In the genomic region with DNA sequence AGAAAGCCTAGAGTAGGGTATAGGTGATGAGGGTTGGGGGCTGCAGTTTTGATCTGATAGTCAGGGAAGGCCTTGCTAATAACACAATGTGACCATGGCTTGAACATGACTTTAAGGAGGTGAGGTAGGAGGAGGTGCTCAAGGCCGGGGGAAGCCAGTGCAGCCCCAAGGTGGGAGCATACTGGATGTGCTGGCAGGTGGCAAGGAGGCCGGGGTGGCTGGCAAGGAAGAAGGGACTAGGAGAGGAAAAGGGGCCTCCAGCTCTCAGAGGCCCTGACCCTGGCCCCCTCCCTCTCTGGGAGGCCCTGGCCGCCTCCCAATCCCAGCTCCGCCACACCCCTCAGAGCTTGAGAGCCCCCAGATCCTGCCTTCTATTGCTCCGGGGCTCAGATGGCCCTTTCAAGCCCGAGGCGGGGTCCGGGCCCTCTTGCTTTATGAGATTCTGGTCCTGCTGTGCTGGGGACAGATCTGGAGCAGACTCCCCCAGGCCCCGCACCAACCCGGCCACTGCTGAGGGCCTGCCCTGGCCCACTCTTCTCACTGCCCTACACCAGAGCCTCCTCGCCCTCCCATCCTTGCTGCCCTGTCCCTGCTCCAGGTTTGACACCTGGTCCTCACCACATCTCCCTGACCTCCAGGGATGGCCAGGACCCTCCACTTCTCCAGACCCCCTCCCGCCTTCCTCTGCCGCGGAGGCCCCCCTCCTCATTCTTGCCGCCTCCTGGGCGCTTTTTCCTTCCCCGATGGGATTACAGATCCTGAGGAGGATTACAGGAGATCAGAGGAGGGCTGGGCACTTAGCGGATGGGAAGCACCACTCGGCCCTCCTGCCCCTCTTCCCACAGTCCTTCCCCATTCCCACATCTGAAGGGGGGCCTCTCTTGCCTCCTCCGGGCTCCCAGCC, we compare ENCODE assay signal across 9 cellular contexts. TPM values are rescaled to one million over a fixed set of nuclear protein-coding genes. Genes with fewer than 3 reads are reported as not detected.
A peak's percentile ranks its signal among the peaks of the same experiment; 100 is the strongest.
DNase-seq lines count a peak whose midpoint lies in the region; ATAC-seq, FAIRE-seq and TF ChIP-seq lines count a peak whose summit lies in the region.
"Had no signal": no experiment of that assay in that cellular context is flagged by ENCODE, and none has a peak within 500 bp of the region (broad histone marks: within the 10 kb centered on the region; RNA-seq: fewer than 3 reads in every experiment).

No MANE protein-coding gene starts in this region.

- SMC1A ChIA-PET in GM12878 (lab: Charles Lee; ENCODE audit: uncharacterized antibody, unreplicated experiment): interaction anchor here (0.5 to 4.3 kb wide), 2 partner anchors 17 to 66 kb away, joined by 3 to 23 read pairs; a partner anchor contains a TSS

- H3K36me3 ChIP-seq in GM12878 (ENCODE audit: control insufficient read depth in 2 of 2, insufficient read depth in 2 of 2, low read length in 1 of 2): peaks cover 0 to 3% of the 10 kb centered on the region in 2 experiments; a peak in 2 of 4 replicates
- H3K36me3 ChIP-seq in mesodermal cell (ENCODE audit: control insufficient read depth, insufficient read depth, low read length): peaks cover 35% of the 10 kb centered on the region
- peaks cover 0 to 7% of the 10 kb centered on the region in 2 donors for H3K36me3 ChIP-seq in vagina

- no peak for DNase-seq in stimulated activated naive CD8-positive, alpha-beta T cell treated with anti-CD3 and anti-CD28 coated beads, Interleukin-15, Interleukin-2, amounts not matched to agents 100 U/mL and 50 U/mL, for 24 hours
- DNase-seq in GM12878 (ENCODE audit: low read depth, low spot score) (no peak), vagina (ENCODE audit: extremely low spot score in 2 of 2) (no peak), NCI-H2196 (lab: John Stamatoyannopoulos, UW; ENCODE audit: unreplicated experiment) (no peak)

- peaks cover 44% of the 10 kb centered on the region for H3K4me1 Mint-ChIP-seq in stimulated activated naive CD8-positive, alpha-beta T cell treated with anti-CD3 and anti-CD28 coated beads, Interleukin-15, Interleukin-2, amounts not matched to agents 100 ng/mL and 50 ng/mL, for 24 hours (ENCODE audit: low read depth)

- H3K27me3 ChIP-seq in GM12878 (replicated peaks in 1 of 2; ENCODE audit: control insufficient read depth in 2 of 2, insufficient read depth in 2 of 2, low read length in 1 of 2) (no peaks in the 10 kb centered on the region), vagina (no peaks in the 10 kb centered on the region)

- no peak for FAIRE-seq in GM12878 (lab: Jason Lieb, UNC)

- H3K4me3 ChIP-seq in GM12878 (peak overlapping the region; percentile 94; the same call in 1 of the 2 replicates), mesodermal cell (ENCODE audit: extremely low read depth, insufficient read depth, low read length, poor library complexity, severe bottlenecking) (peak overlapping the region; percentile 81), vagina (peak overlapping the region; percentile 57 to 72)

- POLR2A ChIA-PET in GM12878 (lab: Charles Lee): interaction anchor here (0.5 to 1.3 kb wide), 4 partner anchors 17 to 151 kb away, joined by 3 to 4 read pairs (median 3); a partner anchor contains a TSS

- peak overlapping the region; percentile 51 for H3K9ac ChIP-seq in GM12878 (ENCODE audit: control insufficient read depth, insufficient read depth, low read length)

- peak overlapping the region; percentile 71 for H3K4me2 ChIP-seq in GM12878 (ENCODE audit: control insufficient read depth, insufficient read depth)

- H3K27ac Mint-ChIP-seq in stimulated activated naive CD8-positive, alpha-beta T cell treated with anti-CD3 and anti-CD28 coated beads, Interleukin-15, Interleukin-2, amounts not matched to agents 100 ng/mL and 50 ng/mL, for 24 hours: peak overlapping the region; percentile 29

- TF ChIP-seq CTCF in GM12878 (IDR thresholded peaks at IDR 0.05 in 2 of 3, conservative IDR thresholded peaks at IDR 0.05 in 1 of 3; ENCODE audit: control insufficient read depth in 2 of 3, extremely low read depth in 1 of 3, insufficient read depth in 1 of 3, low read depth in 3 of 3, low read length in 3 of 3) (no peak), vagina (IDR thresholded peaks at IDR 0.05) (no peak)

- RAD21 ChIA-PET in GM12878 (lab: Charles Lee; ENCODE audit: unreplicated experiment): interaction anchor here (1.1 to 1.5 kb wide), 3 partner anchors 16 to 103 kb away, joined by 3 read pairs; no protein-coding TSS in a partner anchor

- no peaks in the 10 kb centered on the region for H3K9me3 Mint-ChIP-seq in stimulated activated naive CD8-positive, alpha-beta T cell treated with anti-CD3 and anti-CD28 coated beads, Interleukin-15, Interleukin-2, amounts not matched to agents 100 ng/mL and 50 ng/mL, for 24 hours

- TF ChIP-seq RAD21 in GM12878 (IDR thresholded peaks at IDR 0.05; ENCODE audit: insufficient read depth, low read depth, low read length): no peak

- H3K27ac ChIP-seq in GM12878 (ENCODE audit: control insufficient read depth, insufficient read depth): no peak overlapping the region
- no peak overlapping the region for H3K27ac ChIP-seq in mesodermal cell (ENCODE audit: low read depth, low read length, severe bottlenecking)
- no peak overlapping the region for H3K27ac ChIP-seq in vagina

- CTCF ChIA-PET in GM12878 (lab: Yijun Ruan, JAX): interaction anchor here (0.6 to 0.7 kb wide), 2 partner anchors 382 to 884 kb away, joined by 3 to 5 read pairs; no protein-coding TSS in a partner anchor

- H4K20me1 ChIP-seq in GM12878 (ENCODE audit: control insufficient read depth, insufficient read depth): no peaks in the 10 kb centered on the region

- H3K79me2 ChIP-seq in GM12878 (ENCODE audit: control insufficient read depth, insufficient read depth, low read length): peaks cover 32% of the 10 kb centered on the region

- H3K4me1 ChIP-seq in GM12878 (ENCODE audit: control insufficient read depth, insufficient read depth, low read length) (peaks cover 23% of the 10 kb centered on the region), mesodermal cell (ENCODE audit: control insufficient read depth, insufficient read depth, low read length, poor library complexity, severe bottlenecking) (peaks cover 24% of the 10 kb centered on the region), vagina (peaks cover 34% of the 10 kb centered on the region)

- intact Hi-C loops in GM12878 (cut with micrococcal nuclease; ENCODE audit: unreplicated experiment) (no loop called here), vagina (cut with DNase I) (loop anchor here (10.0 kb wide), 1 partner anchor 149 kb away; a partner anchor contains a TSS)

- no TSS peak for BruUV-seq in GM12878 (replicated peaks; lab: Mats Ljungman, UMichigan)

- peaks cover 33% of the 10 kb centered on the region for H3K36me3 Mint-ChIP-seq in stimulated activated naive CD8-positive, alpha-beta T cell treated with anti-CD3 and anti-CD28 coated beads, Interleukin-15, Interleukin-2, amounts not matched to agents 100 ng/mL and 50 ng/mL, for 24 hours (ENCODE audit: low read depth)

- H3K4me3 Mint-ChIP-seq in stimulated activated naive CD8-positive, alpha-beta T cell treated with anti-CD3 and anti-CD28 coated beads, Interleukin-15, Interleukin-2, amounts not matched to agents 100 ng/mL and 50 ng/mL, for 24 hours: peak overlapping the region; percentile 67

- WGBS in GM12878 (ENCODE audit: insufficient coverage, insufficient replicate concordance, low lambda C conversion rate, missing lambda C conversion rate): 80% methylated on average over 19 of the region's 20 CpGs
- WGBS in mesodermal cell (ENCODE audit: insufficient coverage in 2 of 2), 2 experiments: 75 to 79% methylated on average over 14 of the region's 20 CpGs

- H3K27me3 Mint-ChIP-seq in stimulated activated naive CD8-positive, alpha-beta T cell treated with anti-CD3 and anti-CD28 coated beads, Interleukin-15, Interleukin-2, amounts not matched to agents 100 ng/mL and 50 ng/mL, for 24 hours: no peaks in the 10 kb centered on the region

- H2AFZ ChIP-seq in GM12878 (ENCODE audit: control insufficient read depth, low read depth, low read length): no peak overlapping the region

- TF ChIP-seq POLR2A in GM12878 (IDR thresholded peaks at IDR 0.05; ENCODE audit: low read depth, low read length): no peak
- TF ChIP-seq POLR2A in vagina (IDR thresholded peaks at IDR 0.05): no peak

- no peak for ATAC-seq in stimulated activated naive CD8-positive, alpha-beta T cell treated with anti-CD3 and anti-CD28 coated beads, Interleukin-15, Interleukin-2, amounts not matched to agents 100 U/mL and 50 U/mL, for 24 hours
- ATAC-seq in GM12878 (no peak), GM19395 (IDR thresholded peaks at IDR 0.05; ENCODE audit: unreplicated experiment) (no peak), HG03571 (IDR thresholded peaks at IDR 0.05; ENCODE audit: unreplicated experiment) (no peak)

- H3K9me3 ChIP-seq in GM12878 (replicated peaks; ENCODE audit: control insufficient read depth, insufficient read depth, low read length) (no peaks in the 10 kb centered on the region), mesodermal cell (ENCODE audit: control insufficient read depth, low read length) (no peaks in the 10 kb centered on the region), vagina (no peaks in the 10 kb centered on the region)

- in situ Hi-C loops in GM12878 (cut with MboI): no loop called here

- no peak for TF ChIP-seq EP300 in GM12878 (IDR thresholded peaks at IDR 0.05; ENCODE audit: borderline replicate concordance in 1 of 2, control insufficient read depth in 1 of 2, low read depth in 2 of 2, low read length in 2 of 2)

RNA-seq across cellular contexts. Expression of a gene that starts 1.8 kb away (rescaled TPM):
- 57.2 and 68.9 TPM in 2 replicates for total RNA-seq in GM12878 (2013; cell fraction: nucleolus; rRNA removed)
- 28.3 and 47.4 TPM in 2 replicates for total RNA-seq in GM12878 (2014; rRNA removed)
- 10.5 and 13.7 TPM in 2 replicates for total RNA-seq in GM12878 (2014; rRNA removed; fragmentation: Illumina TruSeq; extraction: Trizol)
- total RNA-seq in GM12878 (2021): 56.8 and 60.9 TPM in 2 replicates
- polyA plus RNA-seq in GM12878 (2011; ENCODE audit: low read depth): 17.4 TPM
- polyA plus RNA-seq in GM12878 (2011; rRNA removed): 13.7 and 16.9 TPM in 2 replicates
- polyA plus RNA-seq in GM12878 (2011; cell fraction: cytosol; rRNA removed): 18.3 and 31.5 TPM in 2 replicates
- 105 and 147 TPM in 2 replicates for polyA plus RNA-seq in GM12878 (2011; cell fraction: nucleus; rRNA removed)
- 26.5 and 30.4 TPM in 2 replicates for polyA plus RNA-seq in GM12878 (2012)
- 5.8 and 16.1 TPM in 2 replicates for polyA plus RNA-seq in GM12878 (2014; fragmentation: Illumina TruSeq; extraction: Trizol)
- polyA plus RNA-seq in GM12878 (2014; fragmentation: Nextera tagmentation; extraction: Ambion mirVana): under 1 TPM; 0.11 to 0.49 TPM
- 43.7 and 46.0 TPM in 2 replicates for polyA plus RNA-seq in GM12878 (2014; rRNA removed)
- polyA plus RNA-seq in GM12878 (2016; fragmentation: Nextera tagmentation; extraction: Ambion mirVana): 10 to 100 TPM; 15.6 to 19.5 TPM
- 11.9 and 25.0 TPM in 2 replicates for polyA minus RNA-seq in GM12878 (2011; rRNA and poly(A)+ RNA removed)
- polyA minus RNA-seq in GM12878 (2011; cell fraction: cytosol; rRNA and poly(A)+ RNA removed): 11.5 and 19.1 TPM in 2 replicates
- polyA minus RNA-seq in GM12878 (2011; cell fraction: nucleus; rRNA and poly(A)+ RNA removed): 14.1 and 28.2 TPM in 2 replicates
- polyA plus RNA-seq in mesodermal cell (2013, experiment 1 of 2): 43.8 TPM
- 35.4 TPM for polyA plus RNA-seq in mesodermal cell (2013, experiment 2 of 2)
- 21.9 TPM for total RNA-seq in vagina

RNA-seq across cellular contexts. Expression of a gene that starts 4.6 kb away (rescaled TPM):
- 7.6 and 8.2 TPM in 2 replicates for total RNA-seq in GM12878 (2013; cell fraction: nucleolus; rRNA removed)
- total RNA-seq in GM12878 (2014; rRNA removed) (36.2 and 45.5 TPM in 2 replicates), GM12878 (2014; rRNA removed; fragmentation: Illumina TruSeq; extraction: Trizol) (17.2 and 19.2 TPM in 2 replicates), GM12878 (2021) (58.8 and 60.7 TPM in 2 replicates), vagina (46.4 TPM)
- polyA plus RNA-seq in GM12878 (2011; ENCODE audit: low read depth): 22.0 TPM
- polyA plus RNA-seq in GM12878 (2011; rRNA removed) (6.7 and 15.9 TPM in 2 replicates), GM12878 (2014; fragmentation: Illumina TruSeq; extraction: Trizol) (5.8 and 36.3 TPM in 2 replicates), GM12878 (2014; fragmentation: Nextera tagmentation; extraction: Ambion mirVana) (10 to 100 TPM in 1 of 2 experiments, 1 to 10 TPM in 1; 8.0 to 18.0 TPM), GM12878 (2014; rRNA removed) (51.4 and 55.4 TPM in 2 replicates), GM12878 (2016; fragmentation: Nextera tagmentation; extraction: Ambion mirVana) (100 to 1,000 TPM; 150 to 177 TPM)
- polyA plus RNA-seq in GM12878 (2011; cell fraction: cytosol; rRNA removed): 61.6 and 74.5 TPM in 2 replicates
- polyA plus RNA-seq in GM12878 (2011; cell fraction: nucleus; rRNA removed): 39.1 and 49.9 TPM in 2 replicates
- 48.2 and 49.0 TPM in 2 replicates for polyA plus RNA-seq in GM12878 (2012)
- 11.6 and 24.7 TPM in 2 replicates for polyA minus RNA-seq in GM12878 (2011; rRNA and poly(A)+ RNA removed)
- polyA minus RNA-seq in GM12878 (2011; cell fraction: cytosol; rRNA and poly(A)+ RNA removed): 19.1 and 23.9 TPM in 2 replicates
- 20.6 and 28.2 TPM in 2 replicates for polyA minus RNA-seq in GM12878 (2011; cell fraction: nucleus; rRNA and poly(A)+ RNA removed)
- 55.8 TPM for polyA plus RNA-seq in mesodermal cell (2013, experiment 1 of 2)
- 56.3 TPM for polyA plus RNA-seq in mesodermal cell (2013, experiment 2 of 2)

RNA-seq across cellular contexts. Expression of a gene that starts 19.9 kb away (rescaled TPM):
- total RNA-seq in GM12878 (2013; cell fraction: nucleolus; rRNA removed): not detected in 2 replicates
- total RNA-seq in GM12878 (2014; rRNA removed) (not detected in 2 replicates), GM12878 (2014; rRNA removed; fragmentation: Illumina TruSeq; extraction: Trizol) (not detected in 2 replicates), GM12878 (2021) (not detected in 2 replicates), vagina (not detected)
- not detected for polyA plus RNA-seq in GM12878 (2011; ENCODE audit: low read depth)
- polyA plus RNA-seq in GM12878 (2011; rRNA removed) (not detected in 2 replicates), GM12878 (2014; fragmentation: Illumina TruSeq; extraction: Trizol) (not detected in 2 replicates), GM12878 (2014; fragmentation: Nextera tagmentation; extraction: Ambion mirVana) (not detected), GM12878 (2014; rRNA removed) (not detected in 2 replicates), GM12878 (2016; fragmentation: Nextera tagmentation; extraction: Ambion mirVana) (not detected)
- polyA plus RNA-seq in GM12878 (2011; cell fraction: cytosol; rRNA removed): not detected in 2 replicates
- polyA plus RNA-seq in GM12878 (2011; cell fraction: nucleus; rRNA removed): not detected in 2 replicates
- polyA plus RNA-seq in GM12878 (2012): not detected in 2 replicates
- not detected in 2 replicates for polyA minus RNA-seq in GM12878 (2011; rRNA and poly(A)+ RNA removed)
- polyA minus RNA-seq in GM12878 (2011; cell fraction: cytosol; rRNA and poly(A)+ RNA removed): not detected in 2 replicates
- polyA minus RNA-seq in GM12878 (2011; cell fraction: nucleus; rRNA and poly(A)+ RNA removed): not detected in 2 replicates
- polyA plus RNA-seq in mesodermal cell (2013, experiment 1 of 2): not detected
- polyA plus RNA-seq in mesodermal cell (2013, experiment 2 of 2): not detected
- total RNA-seq: HT1080 had no signal

RNA-seq across cellular contexts. Expression of a gene that starts 20.5 kb away (rescaled TPM):
- 36.0 and 38.7 TPM in 2 replicates for total RNA-seq in GM12878 (2013; cell fraction: nucleolus; rRNA removed)
- 135 and 139 TPM in 2 replicates for total RNA-seq in GM12878 (2014; rRNA removed)
- 67.2 and 67.6 TPM in 2 replicates for total RNA-seq in GM12878 (2014; rRNA removed; fragmentation: Illumina TruSeq; extraction: Trizol)
- total RNA-seq in GM12878 (2021): 128 and 129 TPM in 2 replicates
- polyA plus RNA-seq in GM12878 (2011; ENCODE audit: low read depth): 103 TPM
- 77.2 and 144 TPM in 2 replicates for polyA plus RNA-seq in GM12878 (2011; rRNA removed)
- polyA plus RNA-seq in GM12878 (2011; cell fraction: cytosol; rRNA removed): 217 and 298 TPM in 2 replicates
- 166 and 189 TPM in 2 replicates for polyA plus RNA-seq in GM12878 (2011; cell fraction: nucleus; rRNA removed)
- 118 and 132 TPM in 2 replicates for polyA plus RNA-seq in GM12878 (2012)
- 20.7 and 47.5 TPM in 2 replicates for polyA plus RNA-seq in GM12878 (2014; fragmentation: Illumina TruSeq; extraction: Trizol)
- 10 to 100 TPM; 12.6 to 29.7 TPM for polyA plus RNA-seq in GM12878 (2014; fragmentation: Nextera tagmentation; extraction: Ambion mirVana)
- polyA plus RNA-seq in GM12878 (2014; rRNA removed): 164 and 168 TPM in 2 replicates
- polyA plus RNA-seq in GM12878 (2016; fragmentation: Nextera tagmentation; extraction: Ambion mirVana): 100 to 1,000 TPM; 103 to 105 TPM
- 109 and 173 TPM in 2 replicates for polyA minus RNA-seq in GM12878 (2011; rRNA and poly(A)+ RNA removed)
- polyA minus RNA-seq in GM12878 (2011; cell fraction: cytosol; rRNA and poly(A)+ RNA removed): 53.0 and 57.6 TPM in 2 replicates
- 30.3 and 38.4 TPM in 2 replicates for polyA minus RNA-seq in GM12878 (2011; cell fraction: nucleus; rRNA and poly(A)+ RNA removed)
- polyA plus RNA-seq in mesodermal cell (2013, experiment 1 of 2): 56.1 TPM
- 42.5 TPM for polyA plus RNA-seq in mesodermal cell (2013, experiment 2 of 2)
- total RNA-seq in vagina: 82.7 TPM

RNA-seq across cellular contexts. Expression of a gene that starts 34.3 kb away (rescaled TPM):
- 35.2 and 57.3 TPM in 2 replicates for total RNA-seq in GM12878 (2013; cell fraction: nucleolus; rRNA removed)
- total RNA-seq in GM12878 (2014; rRNA removed) (20.0 and 30.5 TPM in 2 replicates), GM12878 (2014; rRNA removed; fragmentation: Illumina TruSeq; extraction: Trizol) (10.6 and 12.0 TPM in 2 replicates), GM12878 (2021) (42.5 and 45.0 TPM in 2 replicates), vagina (88.6 TPM)
- polyA plus RNA-seq in GM12878 (2011; ENCODE audit: low read depth): 7.9 TPM
- polyA plus RNA-seq in GM12878 (2011; rRNA removed) (10.8 and 25.0 TPM in 2 replicates), GM12878 (2014; fragmentation: Illumina TruSeq; extraction: Trizol) (2.0 and 11.2 TPM in 2 replicates), GM12878 (2014; fragmentation: Nextera tagmentation; extraction: Ambion mirVana) (1 to 10 TPM; 1.6 to 7.0 TPM), GM12878 (2014; rRNA removed) (90.7 and 93.8 TPM in 2 replicates), GM12878 (2016; fragmentation: Nextera tagmentation; extraction: Ambion mirVana) (10 to 100 TPM; 58.9 to 64.3 TPM)
- 93.1 and 93.6 TPM in 2 replicates for polyA plus RNA-seq in GM12878 (2011; cell fraction: cytosol; rRNA removed)
- polyA plus RNA-seq in GM12878 (2011; cell fraction: nucleus; rRNA removed): 59.5 and 70.8 TPM in 2 replicates
- 43.8 and 59.2 TPM in 2 replicates for polyA plus RNA-seq in GM12878 (2012)
- 3.1 and 14.1 TPM in 2 replicates for polyA minus RNA-seq in GM12878 (2011; rRNA and poly(A)+ RNA removed)
- polyA minus RNA-seq in GM12878 (2011; cell fraction: cytosol; rRNA and poly(A)+ RNA removed): 11.1 and 11.8 TPM in 2 replicates
- polyA minus RNA-seq in GM12878 (2011; cell fraction: nucleus; rRNA and poly(A)+ RNA removed): 8.7 and 14.6 TPM in 2 replicates
- 49.2 TPM for polyA plus RNA-seq in mesodermal cell (2013, experiment 1 of 2)
- 44.6 TPM for polyA plus RNA-seq in mesodermal cell (2013, experiment 2 of 2)
